In the genomic region with DNA sequence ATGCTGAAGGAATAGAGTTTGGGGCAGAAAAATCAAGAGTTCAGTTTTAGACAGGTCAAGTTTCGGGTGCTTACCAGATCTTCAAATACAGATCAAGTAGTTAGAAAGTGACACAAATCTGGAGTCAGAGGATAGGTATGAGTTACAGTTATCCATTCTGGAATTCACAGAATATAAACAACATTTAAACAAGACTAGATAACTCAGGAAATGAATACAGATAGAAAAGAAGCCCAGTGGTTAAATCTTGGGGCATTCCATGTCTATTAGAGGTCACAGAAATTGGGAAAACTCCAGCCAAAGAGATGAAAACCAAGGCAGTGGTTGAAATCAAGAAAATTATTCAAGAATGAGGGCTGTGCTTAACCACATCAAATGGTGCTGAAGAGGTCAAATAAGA, we compare ENCODE assay signal across 1 cellular context.
TF ChIP-seq lines count a peak whose summit lies in the region.

No MANE protein-coding gene starts in this region.

TF ChIP-seq in GM23338, 12 proteins besides CTCF, POLR2A, EP300 and RAD21 (continued from another document):
- TF ChIP-seq ZNF462 (CRISPR knock-in tag; IDR thresholded peaks at IDR 0.05) = no peak
- no peak for TF ChIP-seq STAT1 (IDR thresholded peaks at IDR 0.05; ENCODE audit: unreplicated experiment)
- no peak for TF ChIP-seq ZNF114 (CRISPR knock-in tag; IDR thresholded peaks at IDR 0.05)
- no peak for TF ChIP-seq POLR2AphosphoS5 (IDR thresholded peaks at IDR 0.05; ENCODE audit: low read depth)
- TF ChIP-seq EZH2 (IDR thresholded peaks at IDR 0.05; ENCODE audit: low read depth, unreplicated experiment) = no peak
- no peak for TF ChIP-seq ZNF331 (CRISPR knock-in tag; IDR thresholded peaks at IDR 0.05; ENCODE audit: low read depth)
- TF ChIP-seq NANOG (IDR thresholded peaks at IDR 0.05; ENCODE audit: borderline replicate concordance) = no peak
- no peak for TF ChIP-seq EZH2phosphoT487 (IDR thresholded peaks at IDR 0.05; ENCODE audit: unreplicated experiment)
- TF ChIP-seq, protein P1, sequence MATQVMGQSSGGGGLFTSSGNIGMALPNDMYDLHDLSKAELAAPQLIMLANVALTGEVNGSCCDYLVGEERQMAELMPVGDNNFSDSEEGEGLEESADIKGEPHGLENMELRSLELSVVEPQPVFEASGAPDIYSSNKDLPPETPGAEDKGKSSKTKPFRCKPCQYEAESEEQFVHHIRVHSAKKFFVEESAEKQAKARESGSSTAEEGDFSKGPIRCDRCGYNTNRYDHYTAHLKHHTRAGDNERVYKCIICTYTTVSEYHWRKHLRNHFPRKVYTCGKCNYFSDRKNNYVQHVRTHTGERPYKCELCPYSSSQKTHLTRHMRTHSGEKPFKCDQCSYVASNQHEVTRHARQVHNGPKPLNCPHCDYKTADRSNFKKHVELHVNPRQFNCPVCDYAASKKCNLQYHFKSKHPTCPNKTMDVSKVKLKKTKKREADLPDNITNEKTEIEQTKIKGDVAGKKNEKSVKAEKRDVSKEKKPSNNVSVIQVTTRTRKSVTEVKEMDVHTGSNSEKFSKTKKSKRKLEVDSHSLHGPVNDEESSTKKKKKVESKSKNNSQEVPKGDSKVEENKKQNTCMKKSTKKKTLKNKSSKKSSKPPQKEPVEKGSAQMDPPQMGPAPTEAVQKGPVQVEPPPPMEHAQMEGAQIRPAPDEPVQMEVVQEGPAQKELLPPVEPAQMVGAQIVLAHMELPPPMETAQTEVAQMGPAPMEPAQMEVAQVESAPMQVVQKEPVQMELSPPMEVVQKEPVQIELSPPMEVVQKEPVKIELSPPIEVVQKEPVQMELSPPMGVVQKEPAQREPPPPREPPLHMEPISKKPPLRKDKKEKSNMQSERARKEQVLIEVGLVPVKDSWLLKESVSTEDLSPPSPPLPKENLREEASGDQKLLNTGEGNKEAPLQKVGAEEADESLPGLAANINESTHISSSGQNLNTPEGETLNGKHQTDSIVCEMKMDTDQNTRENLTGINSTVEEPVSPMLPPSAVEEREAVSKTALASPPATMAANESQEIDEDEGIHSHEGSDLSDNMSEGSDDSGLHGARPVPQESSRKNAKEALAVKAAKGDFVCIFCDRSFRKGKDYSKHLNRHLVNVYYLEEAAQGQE (IDR thresholded peaks at IDR 0.05; ENCODE audit: unreplicated experiment) = no peak
- TF ChIP-seq, protein P2, sequence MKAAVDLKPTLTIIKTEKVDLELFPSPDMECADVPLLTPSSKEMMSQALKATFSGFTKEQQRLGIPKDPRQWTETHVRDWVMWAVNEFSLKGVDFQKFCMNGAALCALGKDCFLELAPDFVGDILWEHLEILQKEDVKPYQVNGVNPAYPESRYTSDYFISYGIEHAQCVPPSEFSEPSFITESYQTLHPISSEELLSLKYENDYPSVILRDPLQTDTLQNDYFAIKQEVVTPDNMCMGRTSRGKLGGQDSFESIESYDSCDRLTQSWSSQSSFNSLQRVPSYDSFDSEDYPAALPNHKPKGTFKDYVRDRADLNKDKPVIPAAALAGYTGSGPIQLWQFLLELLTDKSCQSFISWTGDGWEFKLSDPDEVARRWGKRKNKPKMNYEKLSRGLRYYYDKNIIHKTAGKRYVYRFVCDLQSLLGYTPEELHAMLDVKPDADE (IDR thresholded peaks at IDR 0.05) = no peak
